1 cellular context compared by ENCODE assay signal in the genomic region with DNA sequence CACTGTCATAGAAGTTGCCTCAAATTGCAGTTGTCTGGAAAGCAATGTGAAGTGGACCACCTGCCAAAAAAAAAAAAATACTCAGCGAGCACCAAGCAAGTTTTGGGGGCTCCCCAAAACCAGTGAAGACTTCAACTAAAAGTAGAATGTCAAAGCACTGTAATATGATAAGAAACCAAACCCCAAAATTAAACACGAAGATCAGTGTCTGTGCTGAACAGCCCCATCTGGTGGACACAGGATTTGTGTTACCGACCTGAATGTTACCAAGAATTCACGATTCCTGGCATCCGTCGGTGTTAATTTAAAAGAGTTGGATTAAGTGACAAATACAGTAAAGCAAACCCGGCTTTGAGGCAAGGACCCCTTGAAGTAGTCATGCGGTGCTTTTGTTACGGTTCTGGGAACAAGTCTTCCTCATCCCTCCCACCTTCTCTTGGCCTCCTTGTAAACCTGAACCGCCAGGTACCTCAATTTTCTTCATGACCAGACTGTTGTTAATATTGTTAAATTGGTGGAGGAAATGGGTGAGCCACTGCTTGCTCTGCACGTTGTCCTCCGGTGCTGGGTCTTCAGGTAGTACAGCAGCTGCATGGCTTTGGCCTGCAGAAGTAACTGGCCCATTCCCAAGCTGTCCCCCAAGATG.
TF ChIP-seq lines count a peak whose summit lies in the region.

No MANE protein-coding gene starts in this region.

TF ChIP-seq in HepG2, 621 proteins besides CTCF, POLR2A, EP300 and RAD21 (continued from another document and continues in another):
- TF ChIP-seq ZNF780A (CRISPR knock-in tag; IDR thresholded peaks at IDR 0.05) = no peak
- TF ChIP-seq, protein P1, sequence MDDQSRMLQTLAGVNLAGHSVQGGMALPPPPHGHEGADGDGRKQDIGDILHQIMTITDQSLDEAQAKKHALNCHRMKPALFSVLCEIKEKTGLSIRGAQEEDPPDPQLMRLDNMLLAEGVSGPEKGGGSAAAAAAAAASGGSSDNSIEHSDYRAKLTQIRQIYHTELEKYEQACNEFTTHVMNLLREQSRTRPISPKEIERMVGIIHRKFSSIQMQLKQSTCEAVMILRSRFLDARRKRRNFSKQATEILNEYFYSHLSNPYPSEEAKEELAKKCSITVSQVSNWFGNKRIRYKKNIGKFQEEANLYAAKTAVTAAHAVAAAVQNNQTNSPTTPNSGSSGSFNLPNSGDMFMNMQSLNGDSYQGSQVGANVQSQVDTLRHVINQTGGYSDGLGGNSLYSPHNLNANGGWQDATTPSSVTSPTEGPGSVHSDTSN (CRISPR knock-in tag; IDR thresholded peaks at IDR 0.05; ENCODE audit: borderline replicate concordance) = no peak
- TF ChIP-seq SSRP1 (CRISPR knock-in tag; IDR thresholded peaks at IDR 0.05) = no peak
- TF ChIP-seq ZMAT5 (CRISPR knock-in tag; IDR thresholded peaks at IDR 0.05; ENCODE audit: borderline replicate concordance, low read depth) = no peak
- TF ChIP-seq SAP130 (CRISPR knock-in tag; IDR thresholded peaks at IDR 0.05; ENCODE audit: low read depth) = no peak; the same call in 1 of the 2 replicates
- no peak for TF ChIP-seq ZNF510 (CRISPR knock-in tag; IDR thresholded peaks at IDR 0.05; ENCODE audit: low read depth)
- TF ChIP-seq, protein P2, sequence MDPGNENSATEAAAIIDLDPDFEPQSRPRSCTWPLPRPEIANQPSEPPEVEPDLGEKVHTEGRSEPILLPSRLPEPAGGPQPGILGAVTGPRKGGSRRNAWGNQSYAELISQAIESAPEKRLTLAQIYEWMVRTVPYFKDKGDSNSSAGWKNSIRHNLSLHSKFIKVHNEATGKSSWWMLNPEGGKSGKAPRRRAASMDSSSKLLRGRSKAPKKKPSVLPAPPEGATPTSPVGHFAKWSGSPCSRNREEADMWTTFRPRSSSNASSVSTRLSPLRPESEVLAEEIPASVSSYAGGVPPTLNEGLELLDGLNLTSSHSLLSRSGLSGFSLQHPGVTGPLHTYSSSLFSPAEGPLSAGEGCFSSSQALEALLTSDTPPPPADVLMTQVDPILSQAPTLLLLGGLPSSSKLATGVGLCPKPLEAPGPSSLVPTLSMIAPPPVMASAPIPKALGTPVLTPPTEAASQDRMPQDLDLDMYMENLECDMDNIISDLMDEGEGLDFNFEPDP (CRISPR knock-in tag; conservative IDR thresholded peaks at IDR 0.05) = 0 out of 2 replicates have a peak, but pooled peaks have one; percentile 35
- no peak for TF ChIP-seq MTF2 (CRISPR knock-in tag; IDR thresholded peaks at IDR 0.05; ENCODE audit: borderline replicate concordance)
- TF ChIP-seq KLF9 (CRISPR knock-in tag; IDR thresholded peaks at IDR 0.05; ENCODE audit: low read depth) = no peak
- 0 out of 2 replicates have a peak, but pooled peaks have one; percentile 7 for TF ChIP-seq FOXA3 (CRISPR knock-in tag; IDR thresholded peaks at IDR 0.05)
- no peak for TF ChIP-seq THAP9 (CRISPR knock-in tag; IDR thresholded peaks at IDR 0.05; ENCODE audit: borderline replicate concordance)
- TF ChIP-seq NAIF1 (CRISPR knock-in tag; IDR thresholded peaks at IDR 0.05; ENCODE audit: borderline replicate concordance) = no peak
- no peak for TF ChIP-seq NCOA5 (CRISPR knock-in tag; IDR thresholded peaks at IDR 0.05)
- 0 out of 2 replicates have a peak, but pooled peaks have one; percentile 24 for TF ChIP-seq MED1 (CRISPR knock-in tag; IDR thresholded peaks at IDR 0.05)
- TF ChIP-seq TFDP1 (CRISPR knock-in tag; IDR thresholded peaks at IDR 0.05; ENCODE audit: borderline replicate concordance) = no peak
- no peak for TF ChIP-seq PRDM4 (CRISPR knock-in tag; IDR thresholded peaks at IDR 0.05; ENCODE audit: borderline replicate concordance)
- no peak for TF ChIP-seq ZFP82 (CRISPR knock-in tag; IDR thresholded peaks at IDR 0.05; ENCODE audit: borderline replicate concordance)
- 0 out of 2 replicates have a peak, but pooled peaks have one; percentile 29 for TF ChIP-seq GATAD1 (CRISPR knock-in tag; IDR thresholded peaks at IDR 0.05)
- peak; percentile 88 for TF ChIP-seq STAG1 (CRISPR knock-in tag; IDR thresholded peaks at IDR 0.05)
- no peak for TF ChIP-seq CCAR2 (optimal IDR thresholded peaks at IDR 0.05; ENCODE audit: low read depth, low read length)
- TF ChIP-seq PLRG1 (conservative IDR thresholded peaks at IDR 0.05) = no peak
- TF ChIP-seq, protein P3, sequence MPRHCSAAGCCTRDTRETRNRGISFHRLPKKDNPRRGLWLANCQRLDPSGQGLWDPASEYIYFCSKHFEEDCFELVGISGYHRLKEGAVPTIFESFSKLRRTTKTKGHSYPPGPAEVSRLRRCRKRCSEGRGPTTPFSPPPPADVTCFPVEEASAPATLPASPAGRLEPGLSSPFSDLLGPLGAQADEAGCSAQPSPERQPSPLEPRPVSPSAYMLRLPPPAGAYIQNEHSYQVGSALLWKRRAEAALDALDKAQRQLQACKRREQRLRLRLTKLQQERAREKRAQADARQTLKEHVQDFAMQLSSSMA (CRISPR knock-in tag; IDR thresholded peaks at IDR 0.05) = 0 out of 2 replicates have a peak, but pooled peaks have one; percentile 40
- TF ChIP-seq FOXO1 (CRISPR knock-in tag; IDR thresholded peaks at IDR 0.05) = 0 out of 2 replicates have a peak, but pooled peaks have one; percentile 6
- no peak for TF ChIP-seq SP140L (CRISPR knock-in tag; IDR thresholded peaks at IDR 0.05; ENCODE audit: borderline replicate concordance)
- TF ChIP-seq ARID5B (CRISPR knock-in tag; IDR thresholded peaks at IDR 0.05) = 0 out of 2 replicates have a peak, but pooled peaks have one; percentile 7
- TF ChIP-seq, protein P4, sequence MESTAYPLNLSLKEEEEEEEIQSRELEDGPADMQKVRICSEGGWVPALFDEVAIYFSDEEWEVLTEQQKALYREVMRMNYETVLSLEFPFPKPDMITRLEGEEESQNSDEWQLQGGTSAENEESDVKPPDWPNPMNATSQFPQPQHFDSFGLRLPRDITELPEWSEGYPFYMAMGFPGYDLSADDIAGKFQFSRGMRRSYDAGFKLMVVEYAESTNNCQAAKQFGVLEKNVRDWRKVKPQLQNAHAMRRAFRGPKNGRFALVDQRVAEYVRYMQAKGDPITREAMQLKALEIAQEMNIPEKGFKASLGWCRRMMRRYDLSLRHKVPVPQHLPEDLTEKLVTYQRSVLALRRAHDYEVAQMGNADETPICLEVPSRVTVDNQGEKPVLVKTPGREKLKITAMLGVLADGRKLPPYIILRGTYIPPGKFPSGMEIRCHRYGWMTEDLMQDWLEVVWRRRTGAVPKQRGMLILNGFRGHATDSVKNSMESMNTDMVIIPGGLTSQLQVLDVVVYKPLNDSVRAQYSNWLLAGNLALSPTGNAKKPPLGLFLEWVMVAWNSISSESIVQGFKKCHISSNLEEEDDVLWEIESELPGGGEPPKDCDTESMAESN (CRISPR knock-in tag; conservative IDR thresholded peaks at IDR 0.05) = 0 out of 2 replicates have a peak, but pooled peaks have one; percentile 20
- TF ChIP-seq, protein P5, sequence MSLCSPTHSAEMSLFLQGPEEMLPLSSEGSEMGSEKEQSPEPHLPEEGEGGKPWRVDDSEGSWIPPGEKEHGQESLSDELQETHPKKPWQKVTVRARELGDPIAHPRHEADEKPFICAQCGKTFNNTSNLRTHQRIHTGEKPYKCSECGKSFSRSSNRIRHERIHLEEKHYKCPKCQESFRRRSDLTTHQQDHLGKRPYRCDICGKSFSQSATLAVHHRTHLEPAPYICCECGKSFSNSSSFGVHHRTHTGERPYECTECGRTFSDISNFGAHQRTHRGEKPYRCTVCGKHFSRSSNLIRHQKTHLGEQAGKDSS (CRISPR knock-in tag; IDR thresholded peaks at IDR 0.05; ENCODE audit: borderline replicate concordance, low read depth) = no peak
- TF ChIP-seq DRAP1 (CRISPR knock-in tag; IDR thresholded peaks at IDR 0.05) = no peak
- TF ChIP-seq ZSCAN20 (CRISPR knock-in tag; IDR thresholded peaks at IDR 0.05; ENCODE audit: borderline replicate concordance) = no peak
- TF ChIP-seq HDAC1 (CRISPR knock-in tag; IDR thresholded peaks at IDR 0.05) = no peak
- TF ChIP-seq JUND (CRISPR knock-in tag; IDR thresholded peaks at IDR 0.05) = no peak
- TF ChIP-seq LRRFIP1 (CRISPR knock-in tag; conservative IDR thresholded peaks at IDR 0.05) = no peak
- TF ChIP-seq CHD2 (IDR thresholded peaks at IDR 0.05; ENCODE audit: low read depth, low read length) = no peak
